8 cellular contexts compared by ENCODE assay signal in genomic region chr22:42180349-42180842, GRCh38. TPM values are rescaled to one million over a fixed set of nuclear protein-coding genes. Genes with fewer than 3 reads are reported as not detected.
DNase-seq lines count a peak whose midpoint lies in the region; ATAC-seq and TF ChIP-seq lines count a peak whose summit lies in the region.

No MANE protein-coding gene starts in this region.

- peak; percentile 35 for DNase-seq in HK-2 (ENCODE audit: unreplicated experiment)
- DNase-seq in activated CD4-positive, alpha-beta T cell treated with anti-CD3 and anti-CD28 coated beads, Interleukin-2, amount 50 U/mL, for 1 hour: peak; percentile 40
- DNase-seq in fibroblast of gingiva (ENCODE audit: low read depth): peak; percentile 12
- peak in 1 of 2 donors; percentile 36 for DNase-seq in gastrocnemius medialis
- no peak for DNase-seq in NCI-H1105 treated with DMSO at 0.1 percent for 48 hours (lab: John Stamatoyannopoulos, UW)
- no peak for DNase-seq in GM13977 (ENCODE audit: low spot score)
- DNase-seq in putamen (ENCODE audit: low spot score): no peak

- no peak overlapping the region for H3K4me3 ChIP-seq in gastrocnemius medialis

- intact Hi-C loops in gastrocnemius medialis (cut with DNase I; ENCODE audit: low total_unique reads): no loop called here

- TF ChIP-seq POLR2A in gastrocnemius medialis (IDR thresholded peaks at IDR 0.05): no peak

- in situ Hi-C loops in gastrocnemius medialis (cut with MboI; ENCODE audit: low sequenced_read_pairs in 4 of 4) (no loop called here), GM13977 (cut with MboI; ENCODE audit: low pct_unique_long_range_greater_than_20kb, low sequenced_read_pairs, unreplicated experiment) (no loop called here)

- H3K9me3 ChIP-seq in gastrocnemius medialis: no peaks in the 10 kb centered on the region

- ATAC-seq in gastrocnemius medialis (peak; percentile 77 to 86), HG03457 (IDR thresholded peaks at IDR 0.05; ENCODE audit: unreplicated experiment) (no peak)

- TF ChIP-seq CTCF in gastrocnemius medialis (IDR thresholded peaks at IDR 0.05 in 4 of 5, conservative IDR thresholded peaks at IDR 0.05 in 1 of 5) (no peak), GM13977 (IDR thresholded peaks at IDR 0.05; ENCODE audit: extremely low read depth, insufficient read depth, missing control alignments) (no peak)

- H3K27ac ChIP-seq in gastrocnemius medialis: no peak overlapping the region

- peaks cover 3 to 11% of the 10 kb centered on the region in 2 donors for H3K4me1 ChIP-seq in gastrocnemius medialis

- no peaks in the 10 kb centered on the region for H3K27me3 ChIP-seq in gastrocnemius medialis

- no peaks in the 10 kb centered on the region for H3K36me3 ChIP-seq in gastrocnemius medialis

RNA-seq across cellular contexts. Expression of gene CYP2D6, which starts 49.8 kb away (rescaled TPM):
- total RNA-seq in gastrocnemius medialis: under 1 TPM in 2 of 4 donors, not detected in 2; 0.15 to 0.24 TPM

Comparison
In these comparisons a context has a peak if more than half of its experiments do, and no peak if none do; other contexts are left out.
1. DNase-seq: peak in HK-2 (single experiment), activated CD4-positive, alpha-beta T cell treated with anti-CD3 and anti-CD28 coated beads, Interleukin-2, amount 50 U/mL, for 1 hour (single experiment) and fibroblast of gingiva (single experiment); none in NCI-H1105 treated with DMSO at 0.1 percent for 48 hours (single experiment), GM13977 (single experiment) and putamen (single experiment).